8 cellular contexts compared by ENCODE assay signal in the genomic region with DNA sequence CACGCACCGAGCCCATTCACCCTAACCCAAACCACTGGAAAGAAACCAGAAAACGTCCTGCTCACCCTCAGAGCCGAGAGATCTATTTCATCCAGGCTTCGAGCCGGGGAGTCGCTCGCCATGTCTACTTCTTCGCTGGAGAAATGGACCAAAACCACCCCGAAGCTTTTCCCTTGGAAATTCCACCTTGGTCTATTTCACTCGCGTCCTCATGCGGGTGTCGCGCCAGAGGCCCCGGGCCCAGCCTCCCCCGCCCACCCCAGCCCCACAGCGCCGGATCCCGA. TPM values are rescaled to one million over a fixed set of nuclear protein-coding genes. Genes with fewer than 3 reads are reported as not detected.
A peak's percentile ranks its signal among the peaks of the same experiment; 100 is the strongest.
DNase-seq lines count a peak whose midpoint lies in the region; ATAC-seq and TF ChIP-seq lines count a peak whose summit lies in the region.

No MANE protein-coding gene starts in this region.

- H3K27ac Mint-ChIP-seq in chondrocyte (ENCODE audit: unreplicated experiment): peak overlapping the region; percentile 75

- H3K27me3 Mint-ChIP-seq in chondrocyte (ENCODE audit: low read depth): no peaks in the 10 kb centered on the region

- ATAC-seq in GM18870 (IDR thresholded peaks at IDR 0.05; ENCODE audit: unreplicated experiment): no peak
- no peak for ATAC-seq in HG03097 (IDR thresholded peaks at IDR 0.05; ENCODE audit: low FRiP score, unreplicated experiment)

- no peaks in the 10 kb centered on the region for H3K36me3 Mint-ChIP-seq in chondrocyte (ENCODE audit: low read depth)

- H3K9me3 ChIP-seq in mononuclear cell (ENCODE audit: low read depth, low read length): no peaks in the 10 kb centered on the region

- peak overlapping the region; percentile 96 for H3K4me3 Mint-ChIP-seq in chondrocyte (ENCODE audit: unreplicated experiment)

- H3K9me3 Mint-ChIP-seq in chondrocyte (ENCODE audit: low read depth): no peaks in the 10 kb centered on the region

- TF ChIP-seq CTCF in GM12864 (IDR thresholded peaks at IDR 0.05; ENCODE audit: low read depth, low read length, missing control alignments): no peak
- no peak for TF ChIP-seq CTCF in chondrocyte (IDR thresholded peaks at IDR 0.05)

- H3K4me1 Mint-ChIP-seq in chondrocyte (ENCODE audit: low read depth): peaks cover 38% of the 10 kb centered on the region

- H3K4me3 ChIP-seq in GM12864 (ENCODE audit: low read depth, low read length): peak overlapping the region; percentile 90
- peak overlapping the region; percentile 77 for H3K4me3 ChIP-seq in mononuclear cell (ENCODE audit: low read length)

- peaks cover 41% of the 10 kb centered on the region for H3K4me1 ChIP-seq in mononuclear cell (ENCODE audit: insufficient read depth, low read length)

- DNase-seq in GM12864 (ENCODE audit: low read depth): no peak
- peak; percentile 49 for DNase-seq in M059J (ENCODE audit: low read depth)
- no peak for DNase-seq in chondrocyte (ENCODE audit: low spot score)
- no peak for DNase-seq in DMS114 treated with DMSO at 0.1 percent for 48 hours (lab: John Stamatoyannopoulos, UW; ENCODE audit: unreplicated experiment)
- DNase-seq in T-helper 9 cell: no peak

- H3K27me3 ChIP-seq in mononuclear cell (ENCODE audit: insufficient read depth, low read length): peaks cover 19% of the 10 kb centered on the region

RNA-seq across cellular contexts. Expression of a gene that starts 0.3 kb away (rescaled TPM):
- 12.7 and 26.3 TPM in 2 replicates for total RNA-seq in M059J (2014; rRNA removed; shearing (Covaris generic))
- total RNA-seq in chondrocyte (16.9 to 18.7 TPM (median 17.5 TPM) in 3 replicates), mononuclear cell (49.8 TPM)
